ENCODE assay signal across 8 cellular contexts in genomic region chr6:157761331-157761921, GRCh38.
A peak's percentile ranks its signal among the peaks of the same experiment; 100 is the strongest.
DNase-seq lines count a peak whose midpoint lies in the region; ATAC-seq and TF ChIP-seq lines count a peak whose summit lies in the region.

No MANE protein-coding gene starts in this region.

- H3K27me3 Mint-ChIP-seq in activated naive CD8-positive, alpha-beta T cell treated with anti-CD3 and anti-CD28 coated beads for 36 hours: no peaks in the 10 kb centered on the region
- H3K27me3 Mint-ChIP-seq in nephron (ENCODE audit: low read depth): peaks cover 13% of the 10 kb centered on the region

- peaks cover 51% of the 10 kb centered on the region for H3K4me1 ChIP-seq in HUES6 (ENCODE audit: control insufficient read depth, insufficient read depth, low read length)
- peaks cover 29% of the 10 kb centered on the region for H3K4me1 ChIP-seq in psoas muscle

- peaks cover 16% of the 10 kb centered on the region for H3K36me3 Mint-ChIP-seq in activated naive CD8-positive, alpha-beta T cell treated with anti-CD3 and anti-CD28 coated beads for 36 hours
- no peaks in the 10 kb centered on the region for H3K36me3 Mint-ChIP-seq in nephron (ENCODE audit: low read depth)

- H3K36me3 ChIP-seq in HUES6 (ENCODE audit: control insufficient read depth, insufficient read depth, low read length) (no peaks in the 10 kb centered on the region), psoas muscle (ENCODE audit: insufficient read depth in 1 of 2, low read depth in 1 of 2) (no peaks in the 10 kb centered on the region)

- peaks cover 11% of the 10 kb centered on the region for H3K9me3 Mint-ChIP-seq in activated naive CD8-positive, alpha-beta T cell treated with anti-CD3 and anti-CD28 coated beads for 36 hours
- no peaks in the 10 kb centered on the region for H3K9me3 Mint-ChIP-seq in nephron

- peak overlapping the region; percentile 72 for H3K4me3 Mint-ChIP-seq in activated naive CD8-positive, alpha-beta T cell treated with anti-CD3 and anti-CD28 coated beads for 36 hours
- peak overlapping the region in 1 of 3 experiments; percentile 17 for H3K4me3 Mint-ChIP-seq in nephron

- TF ChIP-seq CTCF in nephron (IDR thresholded peaks at IDR 0.05; ENCODE audit: unreplicated experiment in 3 of 3) (no peak), psoas muscle (IDR thresholded peaks at IDR 0.05) (no peak)

- peak overlapping the region; percentile 90 for H3K27ac Mint-ChIP-seq in activated naive CD8-positive, alpha-beta T cell treated with anti-CD3 and anti-CD28 coated beads for 36 hours
- peak overlapping the region; percentile 54 to 97 (median 65) for H3K27ac Mint-ChIP-seq in nephron

- peak; percentile 40 for ATAC-seq in GM21447 (IDR thresholded peaks at IDR 0.05; ENCODE audit: unreplicated experiment)
- no peak for ATAC-seq in psoas muscle

- DNase-seq in EH (ENCODE audit: low read depth): peak; percentile 83
- DNase-seq in activated naive CD8-positive, alpha-beta T cell treated with anti-CD3 and anti-CD28 coated beads for 36 hours: peak; percentile 72
- no peak for DNase-seq in NCI-H187 treated with DMSO at 0.1 percent for 48 hours (lab: John Stamatoyannopoulos, UW)
- no peak for DNase-seq in NCI-H2171 treated with DMSO at 0.1 percent for 48 hours (lab: John Stamatoyannopoulos, UW)
- no peak for DNase-seq in psoas muscle

- no peaks in the 10 kb centered on the region for H3K9me3 ChIP-seq in HUES6 (ENCODE audit: control insufficient read depth, insufficient read depth, low read depth, low read length)
- no peaks in the 10 kb centered on the region for H3K9me3 ChIP-seq in psoas muscle

- H3K27ac ChIP-seq in HUES6 (ENCODE audit: low read depth, low read length) (peak overlapping the region; percentile 87; the same call in 1 of the 2 replicates), psoas muscle (no peak overlapping the region)

- H3K4me1 Mint-ChIP-seq in activated naive CD8-positive, alpha-beta T cell treated with anti-CD3 and anti-CD28 coated beads for 36 hours: peaks cover 86% of the 10 kb centered on the region
- H3K4me1 Mint-ChIP-seq in nephron: peaks cover 39% of the 10 kb centered on the region

- no peaks in the 10 kb centered on the region for H3K27me3 ChIP-seq in HUES6 (ENCODE audit: control insufficient read depth, insufficient read depth, low read length)
- H3K27me3 ChIP-seq in psoas muscle (ENCODE audit: insufficient read depth in 3 of 3, low read length in 2 of 3): no peaks in the 10 kb centered on the region

- H3K9ac ChIP-seq in HUES6 (ENCODE audit: low read length): no peak overlapping the region

- WGBS in psoas muscle, 3 donors: 78 to 83% (median 80%) methylated on average over 12 of the region's 12 CpGs

- no peak overlapping the region for H3K4me3 ChIP-seq in HUES6 (ENCODE audit: low read depth, low read length)
- H3K4me3 ChIP-seq in psoas muscle: no peak overlapping the region

- intact Hi-C loops in psoas muscle (cut with DNase I): no loop called here

Comparison
In these comparisons a context has a peak if more than half of its experiments do, and no peak if none do; other contexts are left out.
1. DNase-seq: peak in EH (single experiment) and activated naive CD8-positive, alpha-beta T cell treated with anti-CD3 and anti-CD28 coated beads for 36 hours (single experiment); none in NCI-H187 treated with DMSO at 0.1 percent for 48 hours (single experiment), NCI-H2171 treated with DMSO at 0.1 percent for 48 hours (single experiment) and psoas muscle (0 of 2).